Comparison of ENCODE assay signal across 19 cellular contexts in the genomic region with DNA sequence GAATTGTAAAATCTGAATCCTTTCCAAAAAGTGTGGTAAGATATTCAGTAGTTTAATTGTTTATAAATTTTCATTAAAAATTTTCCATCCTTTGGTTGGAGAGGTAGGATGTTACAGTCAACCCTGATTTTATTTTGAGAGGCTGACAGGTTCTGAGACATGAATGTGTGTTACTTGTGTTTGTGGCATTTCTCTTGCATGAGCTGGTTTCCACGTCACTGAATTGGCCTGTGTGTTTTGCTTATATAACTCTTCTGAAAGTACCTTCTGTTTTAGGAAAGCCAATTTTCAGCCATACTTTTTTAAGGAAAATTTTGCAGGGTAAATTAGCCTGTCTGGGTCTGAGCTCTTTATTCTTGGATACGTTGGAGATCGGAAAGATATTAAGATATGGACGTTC. TPM values are rescaled to one million over a fixed set of nuclear protein-coding genes. Genes with fewer than 3 reads are reported as not detected.
DNase-seq lines count a peak whose midpoint lies in the region; ATAC-seq, FAIRE-seq and TF ChIP-seq lines count a peak whose summit lies in the region.
"Had no signal": no experiment of that assay in that cellular context is flagged by ENCODE, and none has a peak within 500 bp of the region (broad histone marks: within the 10 kb centered on the region; RNA-seq: fewer than 3 reads in every experiment).

No MANE protein-coding gene starts in this region.

- WGBS in small intestine, 3 donors, result 68 to 82% (median 76%) methylated on average over 4 of the region's 4 CpGs
- WGBS in H9 (ENCODE audit: extremely low coverage, insufficient read length, low lambda C conversion rate), result no CpG with 5 or more reads among the region's 4 CpGs

- no peak overlapping the region for H4K8ac ChIP-seq in H9 (replicated peaks; ENCODE audit: insufficient read length, low read depth, low read length)

- H3K27ac Mint-ChIP-seq in activated T-helper 2 cell treated with anti-CD3 and anti-CD28 coated beads, Interferon-gamma antibody, Interleukin-2, Interleukin-4, amounts not matched to agents 10 μg/mL and 5 μg/mL and 100 μg/mL, durations not matched to agents 14 hours and 24 hours and 36 hours, result peak overlapping the region; percentile 78
- no peak overlapping the region for H3K27ac Mint-ChIP-seq in stimulated activated naive B cell treated with anti-CD40 and anti-IgM and Interleukin-4, amounts not matched to agents 10 μg/mL and 1 μg/mL and 100 μg/mL, for 72 hours
- no peak overlapping the region for H3K27ac Mint-ChIP-seq in H9
- H3K27ac Mint-ChIP-seq: activated naive CD4-positive, alpha-beta T cell treated with anti-CD3 and anti-CD28 coated beads, Interleukin-2, amount 50 U/mL, for 24 hours had no signal

- peaks cover 78% of the 10 kb centered on the region for H3K4me1 Mint-ChIP-seq in activated T-helper 2 cell treated with anti-CD3 and anti-CD28 coated beads, Interferon-gamma antibody, Interleukin-2, Interleukin-4, amounts not matched to agents 10 μg/mL and 5 μg/mL and 100 μg/mL, durations not matched to agents 14 hours and 24 hours and 36 hours (ENCODE audit: low read depth)
- peaks cover 19% of the 10 kb centered on the region in 2 donors for H3K4me1 Mint-ChIP-seq in stimulated activated naive B cell treated with anti-CD40 and anti-IgM and Interleukin-4, amounts not matched to agents 10 μg/mL and 1 μg/mL and 100 μg/mL, for 72 hours
- peaks cover 0 to 9% of the 10 kb centered on the region in 2 experiments; a peak in 2 of 4 replicates for H3K4me1 Mint-ChIP-seq in H9

- TF ChIP-seq CTCF in fibroblast of the aortic adventitia (IDR thresholded peaks at IDR 0.05; ENCODE audit: insufficient read depth, low read length), result no peak
- TF ChIP-seq CTCF in H9 (conservative IDR thresholded peaks at IDR 0.05), result no peak

- no peak overlapping the region for H4K91ac ChIP-seq in H9 (ENCODE audit: insufficient read length, low read depth, low read length)

- H3K23me2 ChIP-seq in H9 (ENCODE audit: insufficient read length, low read depth, low read length, poor library complexity, severe bottlenecking), result no peaks in the 10 kb centered on the region

- no peak overlapping the region for H3K56ac ChIP-seq in H9 (ENCODE audit: insufficient read length, low read depth, low read length)

- H2BK20ac ChIP-seq in H9 (ENCODE audit: low read depth, low read length, poor library complexity, severe bottlenecking), result no peak overlapping the region

- peak; percentile 34 for DNase-seq in AG08395 (ENCODE audit: low spot score)
- DNase-seq in GM03348 (ENCODE audit: low spot score), result peak; percentile 29
- no peak for DNase-seq in activated T-helper 2 cell treated with anti-CD3 and anti-CD28 coated beads, Interferon-gamma antibody, Interleukin-2, Interleukin-4, amounts not matched to agents 10 μg/mL and 5 μg/mL and 100 μg/mL, durations not matched to agents 14 hours and 24 hours and 36 hours (ENCODE audit: low spot score)
- DNase-seq in fibroblast of the aortic adventitia (ENCODE audit: low read depth), result peak; percentile 77
- no peak for DNase-seq in stimulated activated naive B cell treated with anti-CD40 and anti-IgM and Interleukin-4, amounts not matched to agents 10 μg/mL and 1 μg/mL and 100 μg/mL, for 72 hours
- DNase-seq in inferior parietal cortex (ENCODE audit: extremely low spot score), result no peak
- DNase-seq in small intestine, result no peak
- no peak for DNase-seq in H9
- DNase-seq: C1 segment of cervical spinal cord; DMS79; heart right ventricle; Karpas-422; NCI-H146; NCI-H510A treated with DMSO at 0.1 percent for 48 hours; stimulated activated naive CD8-positive, alpha-beta T cell treated with anti-CD3 and anti-CD28 coated beads, Interleukin-15, Interleukin-2, amounts not matched to agents 100 U/mL and 50 U/mL, for 24 hours; WERI-Rb-1 had no signal

- H3K23ac ChIP-seq in H9 (ENCODE audit: insufficient read length, low read depth, low read length), result no peak overlapping the region

- ATAC-seq in stimulated activated naive B cell treated with anti-CD40 and anti-IgM and Interleukin-4, amounts not matched to agents 10 μg/mL and 1 μg/mL and 100 μg/mL, for 72 hours (replicated peaks), result no peak
- ATAC-seq: heart right ventricle; stimulated activated naive CD8-positive, alpha-beta T cell treated with anti-CD3 and anti-CD28 coated beads, Interleukin-15, Interleukin-2, amounts not matched to agents 100 U/mL and 50 U/mL, for 24 hours had no signal

- H3K9me3 Mint-ChIP-seq in activated T-helper 2 cell treated with anti-CD3 and anti-CD28 coated beads, Interferon-gamma antibody, Interleukin-2, Interleukin-4, amounts not matched to agents 10 μg/mL and 5 μg/mL and 100 μg/mL, durations not matched to agents 14 hours and 24 hours and 36 hours, result no peaks in the 10 kb centered on the region
- no peaks in the 10 kb centered on the region for H3K9me3 Mint-ChIP-seq in stimulated activated naive B cell treated with anti-CD40 and anti-IgM and Interleukin-4, amounts not matched to agents 10 μg/mL and 1 μg/mL and 100 μg/mL, for 72 hours
- no peaks in the 10 kb centered on the region for H3K9me3 Mint-ChIP-seq in H9
- H3K9me3 Mint-ChIP-seq: activated naive CD4-positive, alpha-beta T cell treated with anti-CD3 and anti-CD28 coated beads, Interleukin-2, amount 50 U/mL, for 24 hours had no signal

- H3K4me1 ChIP-seq in small intestine (ENCODE audit: control insufficient read depth in 2 of 2, insufficient read depth in 1 of 2, low read depth in 1 of 2, low read length in 1 of 2) (no peaks in the 10 kb centered on the region), H9 (ENCODE audit: insufficient read depth, low read length) (no peaks in the 10 kb centered on the region; the same call in 1 of the 2 replicates)

- H2BK15ac ChIP-seq in H9 (ENCODE audit: low read depth, low read length), result no peak overlapping the region

- H2BK12ac ChIP-seq in H9 (ENCODE audit: insufficient read length, low read depth, low read length), result no peak overlapping the region

- no peak overlapping the region for H2BK120ac ChIP-seq in H9 (ENCODE audit: low read depth, low read length, poor library complexity, severe bottlenecking)

- H3K27me3 ChIP-seq in small intestine (ENCODE audit: control insufficient read depth in 2 of 2, insufficient read depth in 2 of 2, low read length in 2 of 2), result no peaks in the 10 kb centered on the region
- no peaks in the 10 kb centered on the region for H3K27me3 ChIP-seq in H9 (ENCODE audit: insufficient read depth, low read length)
- H3K27me3 ChIP-seq: heart right ventricle had no signal

- H3K27me3 Mint-ChIP-seq in activated T-helper 2 cell treated with anti-CD3 and anti-CD28 coated beads, Interferon-gamma antibody, Interleukin-2, Interleukin-4, amounts not matched to agents 10 μg/mL and 5 μg/mL and 100 μg/mL, durations not matched to agents 14 hours and 24 hours and 36 hours (ENCODE audit: low read depth), result no peaks in the 10 kb centered on the region
- no peaks in the 10 kb centered on the region for H3K27me3 Mint-ChIP-seq in stimulated activated naive B cell treated with anti-CD40 and anti-IgM and Interleukin-4, amounts not matched to agents 10 μg/mL and 1 μg/mL and 100 μg/mL, for 72 hours
- no peaks in the 10 kb centered on the region for H3K27me3 Mint-ChIP-seq in H9 (ENCODE audit: low read depth)
- H3K27me3 Mint-ChIP-seq: activated naive CD4-positive, alpha-beta T cell treated with anti-CD3 and anti-CD28 coated beads, Interleukin-2, amount 50 U/mL, for 24 hours had no signal

- H3K9me3 ChIP-seq in small intestine (ENCODE audit: control insufficient read depth, low read depth) (no peaks in the 10 kb centered on the region), H9 (ENCODE audit: control insufficient read depth, low read depth, low read length) (no peaks in the 10 kb centered on the region)
- H3K9me3 ChIP-seq: heart right ventricle had no signal

- H3K36me3 ChIP-seq in small intestine (ENCODE audit: control insufficient read depth in 2 of 2, insufficient read depth in 2 of 2, low read length in 2 of 2), result no peaks in the 10 kb centered on the region
- H3K36me3 ChIP-seq: WERI-Rb-1 had no signal

- no peaks in the 10 kb centered on the region for H4K20me1 ChIP-seq in H9 (ENCODE audit: control insufficient read depth, insufficient read depth, insufficient read length)

- FAIRE-seq in small intestine (lab: Jason Lieb, UNC), result no peak
- FAIRE-seq: endothelial cell of umbilical vein, urothelium cell line had no signal

- no peak overlapping the region for H3K4ac ChIP-seq in H9 (ENCODE audit: low read depth, low read length)

- peak overlapping the region; percentile 79 for H3K4me3 Mint-ChIP-seq in activated T-helper 2 cell treated with anti-CD3 and anti-CD28 coated beads, Interferon-gamma antibody, Interleukin-2, Interleukin-4, amounts not matched to agents 10 μg/mL and 5 μg/mL and 100 μg/mL, durations not matched to agents 14 hours and 24 hours and 36 hours (ENCODE audit: low read depth)
- H3K4me3 Mint-ChIP-seq in stimulated activated naive B cell treated with anti-CD40 and anti-IgM and Interleukin-4, amounts not matched to agents 10 μg/mL and 1 μg/mL and 100 μg/mL, for 72 hours, result no peak overlapping the region
- H3K4me3 Mint-ChIP-seq in H9, result no peak overlapping the region
- H3K4me3 Mint-ChIP-seq: activated naive CD4-positive, alpha-beta T cell treated with anti-CD3 and anti-CD28 coated beads, Interleukin-2, amount 50 U/mL, for 24 hours had no signal

- H3K9ac ChIP-seq in H9 (ENCODE audit: extremely low read depth, insufficient read length, low read length), result no peak overlapping the region

- peaks cover 68% of the 10 kb centered on the region for H3K36me3 Mint-ChIP-seq in activated T-helper 2 cell treated with anti-CD3 and anti-CD28 coated beads, Interferon-gamma antibody, Interleukin-2, Interleukin-4, amounts not matched to agents 10 μg/mL and 5 μg/mL and 100 μg/mL, durations not matched to agents 14 hours and 24 hours and 36 hours (ENCODE audit: low read depth)
- H3K36me3 Mint-ChIP-seq in stimulated activated naive B cell treated with anti-CD40 and anti-IgM and Interleukin-4, amounts not matched to agents 10 μg/mL and 1 μg/mL and 100 μg/mL, for 72 hours, result no peaks in the 10 kb centered on the region
- peaks cover 4 to 12% (median 11%) of the 10 kb centered on the region in 3 experiments; a peak in 6 of 7 replicates for H3K36me3 Mint-ChIP-seq in H9 (ENCODE audit: insufficient read depth in 1 of 3, low read depth in 3 of 3)

- no peak overlapping the region for H3K4me2 ChIP-seq in H9 (ENCODE audit: insufficient read depth, insufficient read length, low read length)

- H3K79me1 ChIP-seq in H9 (ENCODE audit: insufficient read depth, low read depth, low read length, poor library complexity, severe bottlenecking), result no peaks in the 10 kb centered on the region

- no peak overlapping the region for H2AFZ ChIP-seq in H9 (ENCODE audit: low read length)

- no peak overlapping the region for H3K4me3 ChIP-seq in fibroblast of the aortic adventitia (ENCODE audit: low read depth, low read length)
- no peak overlapping the region for H3K4me3 ChIP-seq in small intestine (ENCODE audit: low read depth in 1 of 2, low read length in 2 of 2)
- H3K4me3 ChIP-seq: heart right ventricle had no signal

- no peak overlapping the region for H4K5ac ChIP-seq in H9 (ENCODE audit: insufficient read length, low read depth, low read length)

- H3K18ac ChIP-seq in H9 (ENCODE audit: insufficient read length, low read depth, low read length), result no peak overlapping the region

- no peaks in the 10 kb centered on the region for H3K79me2 ChIP-seq in H9 (ENCODE audit: insufficient read depth, low read length)

- intact Hi-C loops in activated T-helper 2 cell treated with anti-CD3 and anti-CD28 coated beads, Interferon-gamma antibody, Interleukin-2, Interleukin-4, amounts not matched to agents 10 μg/mL and 5 μg/mL and 100 μg/mL, durations not matched to agents 14 hours and 24 hours and 36 hours (cut with micrococcal nuclease), result loop anchor here (1.0 kb wide), 1 partner anchor 25 kb away; no protein-coding TSS in a partner anchor

- no peak overlapping the region for H2BK5ac ChIP-seq in H9 (ENCODE audit: insufficient read length, low read length)

- no peak overlapping the region for H3K27ac ChIP-seq in small intestine (ENCODE audit: low read depth in 1 of 2, low read length in 1 of 2)
- H3K27ac ChIP-seq in H9 (ENCODE audit: insufficient read length, low read depth, low read length), result no peak overlapping the region
- H3K27ac ChIP-seq: heart right ventricle, WERI-Rb-1 had no signal

- no peak overlapping the region for H3T11ph ChIP-seq in H9 (ENCODE audit: low read length)

- no peak overlapping the region for H2AK5ac ChIP-seq in H9 (ENCODE audit: insufficient read length, low read length)

- no peak overlapping the region for H3K14ac ChIP-seq in H9 (ENCODE audit: insufficient read depth, low read length)

RNA-seq across cellular contexts. Expression of a gene that starts 30.7 kb away (rescaled TPM):
- total RNA-seq in activated T-helper 2 cell treated with anti-CD3 and anti-CD28 coated beads, Interferon-gamma antibody, Interleukin-2, Interleukin-4, amounts not matched to agents 10 μg/mL and 5 μg/mL and 100 μg/mL, durations not matched to agents 14 hours and 24 hours and 36 hours, result 57.2 and 66.0 TPM in 2 replicates
- total RNA-seq in fibroblast of the aortic adventitia (ENCODE audit: low replicate concordance), result 5.2 and 9.1 TPM in 2 replicates
- polyA plus RNA-seq in small intestine, result 1 to 10 TPM; 2.2 to 6.5 (median 3.5) TPM
- total RNA-seq in H9 (2021), result 17.9 and 19.8 TPM in 2 replicates

Comparison
In these comparisons a context has a peak if more than half of its experiments do, and no peak if none do; other contexts are left out.
1. DNase-seq: peak in AG08395 (single experiment), GM03348 (single experiment) and fibroblast of the aortic adventitia (single experiment); none in activated T-helper 2 cell treated with anti-CD3 and anti-CD28 coated beads, Interferon-gamma antibody, Interleukin-2, Interleukin-4, amounts not matched to agents 10 μg/mL and 5 μg/mL and 100 μg/mL, durations not matched to agents 14 hours and 24 hours and 36 hours (single experiment), stimulated activated naive B cell treated with anti-CD40 and anti-IgM and Interleukin-4, amounts not matched to agents 10 μg/mL and 1 μg/mL and 100 μg/mL, for 72 hours (single experiment), inferior parietal cortex (single experiment), small intestine (single experiment) and H9 (single experiment).